In genomic region chr7:111159426-111159825, GRCh38 we compare ENCODE assay signal across 18 cellular contexts.
DNase-seq lines count a peak whose midpoint lies in the region; ATAC-seq, FAIRE-seq and TF ChIP-seq lines count a peak whose summit lies in the region.
"Had no signal": no experiment of that assay in that cellular context is flagged by ENCODE, and none has a peak within 500 bp of the region (broad histone marks: within the 10 kb centered on the region; RNA-seq: fewer than 3 reads in every experiment).

No MANE protein-coding gene starts in this region.

- H3K9me3 ChIP-seq in RWPE2 (ENCODE audit: severe bottlenecking) (no peaks in the 10 kb centered on the region), endothelial cell of umbilical vein (replicated peaks; ENCODE audit: control insufficient read depth, insufficient read depth, low read length) (no peaks in the 10 kb centered on the region), transverse colon (no peaks in the 10 kb centered on the region), right lobe of liver (no peaks in the 10 kb centered on the region)

- ATAC-seq in RWPE2 (ENCODE audit: low read depth) (peak; percentile 72; the same call in 2 of the 3 replicates), GM21786 (IDR thresholded peaks at IDR 0.05; ENCODE audit: unreplicated experiment) (no peak), right lobe of liver (no peak), GM18519 (IDR thresholded peaks at IDR 0.05; ENCODE audit: low FRiP score, unreplicated experiment) (no peak)

- H3K27me3 ChIP-seq in RWPE2 (ENCODE audit: insufficient read depth, poor library complexity, severe bottlenecking) (no peaks in the 10 kb centered on the region), endothelial cell of umbilical vein (ENCODE audit: control insufficient read depth in 2 of 2, insufficient read depth in 2 of 2, low read length in 2 of 2) (no peaks in the 10 kb centered on the region), transverse colon (no peaks in the 10 kb centered on the region), right lobe of liver (no peaks in the 10 kb centered on the region)
- H3K27me3 ChIP-seq: cardiac muscle cell had no signal

- H3K9ac ChIP-seq in endothelial cell of umbilical vein (replicated peaks; ENCODE audit: extremely low read depth, insufficient read depth, low read length): no peak overlapping the region

- H2AFZ ChIP-seq in endothelial cell of umbilical vein (ENCODE audit: low read depth, low read length): no peak overlapping the region

- CTCF ChIA-PET in endothelial cell of umbilical vein (lab: Charles Lee): no interaction called here

- H3K27ac ChIP-seq in RWPE2 (ENCODE audit: poor library complexity, severe bottlenecking) (no peak overlapping the region), endothelial cell of umbilical vein (ENCODE audit: insufficient read depth, low read depth, low read length) (no peak overlapping the region), transverse colon (no peak overlapping the region), right lobe of liver (no peak overlapping the region)
- H3K27ac ChIP-seq: cardiac muscle cell had no signal

- no peak for TF ChIP-seq EP300 in transverse colon (IDR thresholded peaks at IDR 0.05; ENCODE audit: low read depth)

- in situ Hi-C loops in transverse colon (cut with MboI; ENCODE audit: low pct_ligation_motif_present in 1 of 4, low pct_unique_long_range_greater_than_20kb in 1 of 4, low sequenced_read_pairs in 3 of 4): no loop called here

- intact Hi-C loops in endothelial cell of umbilical vein (cut with micrococcal nuclease) (no loop called here), transverse colon (cut with DNase I; ENCODE audit: low total_unique reads) (no loop called here), right lobe of liver (cut with DNase I) (no loop called here)

- no peak for FAIRE-seq in endothelial cell of umbilical vein (lab: Jason Lieb, UNC)
- FAIRE-seq: GM19239 had no signal

- no TSS peak for BruUV-seq in endothelial cell of umbilical vein (replicated peaks; lab: Mats Ljungman, UMichigan)

- TF ChIP-seq CTCF in RWPE2 (IDR thresholded peaks at IDR 0.05; ENCODE audit: poor library complexity, severe bottlenecking): no peak
- no peak for TF ChIP-seq CTCF in endothelial cell of umbilical vein (IDR thresholded peaks at IDR 0.05; ENCODE audit: extremely low read depth in 1 of 2, insufficient read depth in 1 of 2, low read depth in 1 of 2, low read length in 2 of 2)
- no peak for TF ChIP-seq CTCF in transverse colon (IDR thresholded peaks at IDR 0.05)
- no peak for TF ChIP-seq CTCF in right lobe of liver (IDR thresholded peaks at IDR 0.05)

- H3K36me3 ChIP-seq in RWPE2 (ENCODE audit: low read depth): no peaks in the 10 kb centered on the region
- no peaks in the 10 kb centered on the region for H3K36me3 ChIP-seq in endothelial cell of umbilical vein (ENCODE audit: control insufficient read depth in 2 of 2, extremely low read depth in 1 of 2, insufficient read depth in 2 of 2, low read length in 2 of 2)
- H3K36me3 ChIP-seq in transverse colon: no peaks in the 10 kb centered on the region
- no peaks in the 10 kb centered on the region for H3K36me3 ChIP-seq in right lobe of liver
- H3K36me3 ChIP-seq: cardiac muscle cell had no signal

- dilution Hi-C loops in endothelial cell of umbilical vein (cut with MboI; ENCODE audit: extremely low pct_ligation_motif_present, low sequenced_read_pairs): no loop called here

- H3K9me1 ChIP-seq in endothelial cell of umbilical vein (replicated peaks; ENCODE audit: control insufficient read depth, extremely low read depth, insufficient read depth, low read length): no peaks in the 10 kb centered on the region

- H3K4me2 ChIP-seq in endothelial cell of umbilical vein (ENCODE audit: insufficient read depth, low read length): no peak overlapping the region

- TF ChIP-seq POLR2A in endothelial cell of umbilical vein (IDR thresholded peaks at IDR 0.05; ENCODE audit: low read depth, low read length): no peak
- no peak for TF ChIP-seq POLR2A in transverse colon (IDR thresholded peaks at IDR 0.05)
- TF ChIP-seq POLR2A in right lobe of liver (IDR thresholded peaks at IDR 0.05): no peak

- POLR2A ChIA-PET in endothelial cell of umbilical vein (lab: Charles Lee): no interaction called here

- no peak overlapping the region for H3K4me3 ChIP-seq in RWPE2 (ENCODE audit: severe bottlenecking)
- no peak overlapping the region for H3K4me3 ChIP-seq in endothelial cell of umbilical vein (replicated peaks in 1 of 3; ENCODE audit: insufficient read depth in 1 of 3, low read depth in 1 of 3, low read length in 3 of 3)
- H3K4me3 ChIP-seq in transverse colon: no peak overlapping the region
- H3K4me3 ChIP-seq in right lobe of liver: no peak overlapping the region
- H3K4me3 ChIP-seq: cardiac muscle cell had no signal

- no peaks in the 10 kb centered on the region for H4K20me1 ChIP-seq in endothelial cell of umbilical vein (replicated peaks; ENCODE audit: control insufficient read depth, extremely low read depth, insufficient read depth, low read length)

- DNase-seq in Daoy (ENCODE audit: low read depth): peak; percentile 13
- no peak for DNase-seq in RWPE2 (ENCODE audit: low spot score)
- DNase-seq in endothelial cell of umbilical vein (ENCODE audit: low read depth, low spot score): no peak
- DNase-seq in non-pigmented ciliary epithelial cell (ENCODE audit: low read depth): peak; percentile 47
- no peak for DNase-seq in transverse colon
- DNase-seq in right lobe of liver: no peak
- DNase-seq: activated CD4-positive, alpha-beta T cell treated with anti-CD3 and anti-CD28 coated beads for 48 hours; activated naive CD4-positive, alpha-beta T cell treated with anti-CD3 and anti-CD28 coated beads, Interleukin-2, amount 10 ng/mL, durations not matched to agents 7 days and 5 days; endodermal cell; MM.1S; NCI-H187; NCI-H446 treated with DMSO at 0.1 percent for 48 hours; retina; SIG-M5 had no signal

- H3K4me1 ChIP-seq in RWPE2 (ENCODE audit: insufficient read depth, poor library complexity, severe bottlenecking) (peaks cover 6% of the 10 kb centered on the region), endothelial cell of umbilical vein (ENCODE audit: control insufficient read depth, extremely low read depth, insufficient read depth, low read length) (no peaks in the 10 kb centered on the region), transverse colon (no peaks in the 10 kb centered on the region), right lobe of liver (no peaks in the 10 kb centered on the region)

- H3K79me2 ChIP-seq in endothelial cell of umbilical vein (ENCODE audit: control insufficient read depth, insufficient read depth, low read length): no peaks in the 10 kb centered on the region

TF ChIP-seq in endothelial cell of umbilical vein, 7 proteins besides CTCF, POLR2A, EP300 and RAD21:
- TF ChIP-seq FOS (IDR thresholded peaks at IDR 0.05; ENCODE audit: borderline replicate concordance, insufficient read depth, low read length) (peak; percentile 11), GATA2 (IDR thresholded peaks at IDR 0.05; ENCODE audit: insufficient read depth, insufficient read length, low read depth, low read length) (no peak)

Comparison
In these comparisons a context has a peak if more than half of its experiments do, and no peak if none do; other contexts are left out.
1. DNase-seq: peak in Daoy (single experiment) and non-pigmented ciliary epithelial cell (single experiment); none in RWPE2 (single experiment), endothelial cell of umbilical vein (single experiment), transverse colon (single experiment) and right lobe of liver (0 of 3).